ENCODE assay signal across 12 cellular contexts in genomic region chr11:36333897-36334296, GRCh38. TPM values are rescaled to one million over a fixed set of nuclear protein-coding genes. Genes with fewer than 3 reads are reported as not detected.
A peak's percentile ranks its signal among the peaks of the same experiment; 100 is the strongest.
DNase-seq lines count a peak whose midpoint lies in the region; ATAC-seq and TF ChIP-seq lines count a peak whose summit lies in the region.
"Had no signal": no experiment of that assay in that cellular context is flagged by ENCODE, and none has a peak within 500 bp of the region (broad histone marks: within the 10 kb centered on the region; RNA-seq: fewer than 3 reads in every experiment).

No MANE protein-coding gene starts in this region.

- ATAC-seq in HG03457 (IDR thresholded peaks at IDR 0.05; ENCODE audit: unreplicated experiment) = no peak

- no peak overlapping the region for H4K8ac ChIP-seq in mesenchymal stem cell (ENCODE audit: low read length)

- H3K14ac ChIP-seq in mesenchymal stem cell (ENCODE audit: low read length in 2 of 2) = no peak overlapping the region

- no peak overlapping the region for H2AK5ac ChIP-seq in mesenchymal stem cell (ENCODE audit: low read length, severe bottlenecking)

- H2BK120ac ChIP-seq in mesenchymal stem cell (ENCODE audit: low read depth, low read length) = no peak overlapping the region

- H4K20me1 ChIP-seq in Karpas-422 (ENCODE audit: insufficient read depth, low read depth, low read length) = no peaks in the 10 kb centered on the region

- no peaks in the 10 kb centered on the region for H3K79me2 ChIP-seq in Karpas-422 (ENCODE audit: low read length)

- H3K23ac ChIP-seq in mesenchymal stem cell (ENCODE audit: low read length in 2 of 2) = no peak overlapping the region

- DNase-seq in NCI-H1105 treated with DMSO at 0.1 percent for 48 hours (lab: John Stamatoyannopoulos, UW) (peak; percentile 9), NCI-H1105 (lab: John Stamatoyannopoulos, UW) (no peak), Karpas-422 (peak; percentile 78), astrocyte of the spinal cord (ENCODE audit: low read depth, low spot score) (peak; percentile 38), mesenchymal stem cell (peak; percentile 37), NCI-H1417 treated with DMSO at 0.1 percent for 48 hours (lab: John Stamatoyannopoulos, UW) (no peak), NCI-H187 treated with DMSO at 0.1 percent for 48 hours (lab: John Stamatoyannopoulos, UW) (no peak)
- DNase-seq: activated effector memory CD4-positive, alpha-beta T cell treated with Interleukin-2 at 50 U/mL for 16 hours; heart left ventricle; nucleus accumbens had no signal

- H2BK12ac ChIP-seq in mesenchymal stem cell (ENCODE audit: low read length in 2 of 2) = no peak overlapping the region

- H3K36me3 ChIP-seq in Karpas-422 (ENCODE audit: insufficient read depth, low read length) = no peaks in the 10 kb centered on the region
- no peaks in the 10 kb centered on the region for H3K36me3 ChIP-seq in mesenchymal stem cell (ENCODE audit: control insufficient read depth in 1 of 2, insufficient read depth in 2 of 2, low read depth in 1 of 2, low read length in 2 of 2)
- H3K36me3 ChIP-seq: heart left ventricle had no signal

- no peak overlapping the region for H3K4ac ChIP-seq in mesenchymal stem cell (ENCODE audit: low read depth in 1 of 2, low read length in 2 of 2)

- in situ Hi-C loops in astrocyte of the spinal cord (cut with HindIII; ENCODE audit: low sequenced_read_pairs) = no loop called here

- 77% methylated on average over 2 of the region's 2 CpGs for WGBS in mesenchymal stem cell

- H3K27me3 ChIP-seq in Karpas-422 (ENCODE audit: low read length) (no peaks in the 10 kb centered on the region), mesenchymal stem cell (ENCODE audit: control insufficient read depth in 1 of 2, insufficient read depth in 1 of 2, low read length in 2 of 2) (no peaks in the 10 kb centered on the region)
- H3K27me3 ChIP-seq: heart left ventricle had no signal

- H3K4me3 ChIP-seq in Karpas-422 (ENCODE audit: low read length) (no peak overlapping the region), astrocyte of the spinal cord (ENCODE audit: low read depth, low read length) (no peak overlapping the region), mesenchymal stem cell (ENCODE audit: insufficient read depth in 1 of 2, low read depth in 1 of 2, low read length in 2 of 2) (no peak overlapping the region)
- H3K4me3 ChIP-seq: A549, heart left ventricle had no signal

- H3K4me2 ChIP-seq in Karpas-422 (ENCODE audit: low read depth, low read length, poor library complexity, severe bottlenecking) = no peak overlapping the region
- H3K4me2 ChIP-seq in mesenchymal stem cell (ENCODE audit: low read length, poor library complexity, severe bottlenecking) = no peak overlapping the region
- H3K4me2 ChIP-seq: A549 had no signal

- H3K18ac ChIP-seq in mesenchymal stem cell (ENCODE audit: low read depth in 1 of 2, low read length in 2 of 2) = no peak overlapping the region

- no peak overlapping the region for H2BK5ac ChIP-seq in mesenchymal stem cell (ENCODE audit: low read depth, low read length, poor library complexity, severe bottlenecking)

- H3K4me1 ChIP-seq in Karpas-422 (ENCODE audit: low read length) = no peaks in the 10 kb centered on the region
- H3K4me1 ChIP-seq in mesenchymal stem cell (ENCODE audit: control insufficient read depth, insufficient read depth, low read depth, low read length) = no peaks in the 10 kb centered on the region
- H3K4me1 ChIP-seq: A549, heart left ventricle had no signal

- no peak overlapping the region for H4K91ac ChIP-seq in mesenchymal stem cell (ENCODE audit: low read length)

- H2AFZ ChIP-seq in Karpas-422 (ENCODE audit: low read length) (no peak overlapping the region), mesenchymal stem cell (ENCODE audit: low read depth, low read length) (no peak overlapping the region)

- H3K9me2 ChIP-seq in Karpas-422 (replicated peaks; ENCODE audit: insufficient read depth, low read length) = no peaks in the 10 kb centered on the region

- H3K27ac ChIP-seq in Karpas-422 (ENCODE audit: low read length) (no peak overlapping the region), mesenchymal stem cell (ENCODE audit: low read length, poor library complexity, severe bottlenecking) (no peak overlapping the region)
- H3K27ac ChIP-seq: A549, heart left ventricle had no signal

- no peak overlapping the region for H2BK15ac ChIP-seq in mesenchymal stem cell (ENCODE audit: low read depth, poor library complexity, severe bottlenecking)

- no peaks in the 10 kb centered on the region for H3K79me1 ChIP-seq in mesenchymal stem cell (replicated peaks; ENCODE audit: low read length, poor library complexity, severe bottlenecking)

- H3K9me3 ChIP-seq in Karpas-422 (ENCODE audit: low read length) = no peaks in the 10 kb centered on the region
- no peaks in the 10 kb centered on the region for H3K9me3 ChIP-seq in mesenchymal stem cell (ENCODE audit: control insufficient read depth, low read length)
- H3K9me3 ChIP-seq: heart left ventricle had no signal

- H3K9ac ChIP-seq in Karpas-422 (ENCODE audit: low read length) (no peak overlapping the region), mesenchymal stem cell (ENCODE audit: low read length) (no peak overlapping the region)

- TF ChIP-seq CTCF in astrocyte of the spinal cord (IDR thresholded peaks at IDR 0.05; ENCODE audit: low read depth, low read length) = no peak

RNA-seq across cellular contexts. Expression of gene PRR5L, which starts 37.8 kb away (rescaled TPM):
- not detected in 2 replicates for total RNA-seq in Karpas-422 (2014; rRNA removed; shearing (Covaris generic); ENCODE audit: low replicate concordance)
- 4.9 TPM for polyA plus RNA-seq in mesenchymal stem cell (2013, experiment 1 of 2)
- polyA plus RNA-seq in mesenchymal stem cell (2013, experiment 2 of 2) = 5.7 TPM

RNA-seq across cellular contexts. Expression of gene COMMD9, which starts 44.7 kb away (rescaled TPM):
- total RNA-seq in Karpas-422 (2014; rRNA removed; shearing (Covaris generic); ENCODE audit: low replicate concordance) = 23.2 and 31.0 TPM in 2 replicates
- polyA plus RNA-seq in mesenchymal stem cell (2013, experiment 1 of 2) = 63.0 TPM
- polyA plus RNA-seq in mesenchymal stem cell (2013, experiment 2 of 2) = 75.3 TPM

Comparison
In these comparisons a context has a peak if more than half of its experiments do, and no peak if none do; other contexts are left out.
1. DNase-seq: peak in NCI-H1105 treated with DMSO at 0.1 percent for 48 hours (single experiment), Karpas-422 (single experiment), astrocyte of the spinal cord (single experiment) and mesenchymal stem cell (single experiment); none in NCI-H1105 (single experiment), NCI-H1417 treated with DMSO at 0.1 percent for 48 hours (single experiment) and NCI-H187 treated with DMSO at 0.1 percent for 48 hours (single experiment).